ENCODE assay signal across 8 cellular contexts in the genomic region with DNA sequence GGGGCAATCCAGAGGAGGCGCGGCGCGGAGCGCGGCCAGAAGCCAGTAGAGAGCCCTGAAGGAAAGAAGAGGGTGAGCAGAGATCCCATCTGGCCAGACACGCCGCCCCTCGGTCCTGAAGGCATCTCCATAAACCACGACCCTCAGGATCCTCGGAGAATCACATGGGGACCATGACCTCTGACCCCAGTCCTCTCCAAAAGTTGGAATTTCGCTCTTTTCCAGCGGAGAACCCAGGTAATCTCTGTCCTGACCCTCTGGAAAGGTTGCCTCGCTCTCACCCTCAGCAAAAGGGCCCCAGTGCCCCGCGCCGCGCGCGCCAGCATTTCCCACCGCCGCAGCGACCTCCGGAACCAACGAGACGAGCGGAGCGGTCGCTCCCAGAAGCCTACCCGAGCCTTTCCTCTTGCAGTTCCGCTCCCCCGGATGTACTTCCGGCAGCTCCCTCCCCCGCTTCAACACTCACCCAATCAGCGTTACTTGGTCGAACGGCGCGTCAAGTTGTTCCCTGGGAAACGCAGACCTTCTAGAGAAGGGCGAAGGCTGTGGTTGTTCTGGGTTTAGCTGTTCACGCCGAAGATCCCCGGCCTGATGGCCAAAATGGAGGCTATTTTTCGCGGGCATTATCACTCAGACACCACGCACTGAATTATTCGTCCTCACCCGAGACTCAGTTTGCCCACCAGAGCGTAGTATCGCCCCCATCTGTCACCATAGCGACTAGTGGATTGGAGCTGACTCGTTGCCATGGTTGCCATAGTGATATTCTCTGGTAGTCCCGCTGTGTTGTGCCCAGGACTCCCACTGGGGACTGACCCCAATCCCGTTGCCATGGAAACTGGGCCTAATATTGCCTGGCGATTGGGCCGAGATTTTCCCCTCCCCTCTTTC. TPM values are rescaled to one million over a fixed set of nuclear protein-coding genes. Genes with fewer than 3 reads are reported as not detected.
DNase-seq lines count a peak whose midpoint lies in the region; ATAC-seq and TF ChIP-seq lines count a peak whose summit lies in the region.

A gene with protein sequence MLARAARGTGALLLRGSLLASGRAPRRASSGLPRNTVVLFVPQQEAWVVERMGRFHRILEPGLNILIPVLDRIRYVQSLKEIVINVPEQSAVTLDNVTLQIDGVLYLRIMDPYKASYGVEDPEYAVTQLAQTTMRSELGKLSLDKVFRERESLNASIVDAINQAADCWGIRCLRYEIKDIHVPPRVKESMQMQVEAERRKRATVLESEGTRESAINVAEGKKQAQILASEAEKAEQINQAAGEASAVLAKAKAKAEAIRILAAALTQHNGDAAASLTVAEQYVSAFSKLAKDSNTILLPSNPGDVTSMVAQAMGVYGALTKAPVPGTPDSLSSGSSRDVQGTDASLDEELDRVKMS (minus strand): TSS at position 363 of the 891 bp plus-strand sequence. CDS start 37 bp downstream, at position 326.

- H3K36me3 Mint-ChIP-seq in activated CD8-positive, alpha-beta memory T cell treated with anti-CD3 and anti-CD28 coated beads, Interleukin-2, amount 10 ng/mL, durations not matched to agents 7 days and 5 days = peaks cover 33% of the 10 kb centered on the region
- H3K36me3 Mint-ChIP-seq in endodermal cell (ENCODE audit: low read depth) = peaks cover 49% of the 10 kb centered on the region

- no peak within 1 kb of the TSS for H3K4ac ChIP-seq in mesendoderm (ENCODE audit: low read depth, low read length)

- peaks cover 13% of the 10 kb centered on the region for H3K79me2 ChIP-seq in mesendoderm (ENCODE audit: control insufficient read depth, insufficient read depth, low read length)

- H3K4me1 ChIP-seq in NT2/D1 (ENCODE audit: insufficient read depth, insufficient read length) = peaks cover 6% of the 10 kb centered on the region
- peaks cover 6% of the 10 kb centered on the region for H3K4me1 ChIP-seq in endodermal cell (ENCODE audit: control insufficient read depth, insufficient read depth, low read length)
- peaks cover 2% of the 10 kb centered on the region for H3K4me1 ChIP-seq in mesendoderm (ENCODE audit: control insufficient read depth, low read depth, low read length)

- H3K4me3 ChIP-seq in NT2/D1 (ENCODE audit: insufficient read length, low read depth) = peak within 1 kb of the TSS; percentile 79
- peak within 1 kb of the TSS; percentile 90 for H3K4me3 ChIP-seq in endodermal cell (ENCODE audit: low read length)
- peak within 1 kb of the TSS; percentile 70 for H3K4me3 ChIP-seq in mesendoderm (ENCODE audit: low read length)

- peak within 1 kb of the TSS; percentile 41 for H3K18ac ChIP-seq in mesendoderm (ENCODE audit: low read length)

- TF ChIP-seq CTCF in endodermal cell (conservative IDR thresholded peaks at IDR 0.05) = no peak

- no peak within 1 kb of the TSS for H2BK15ac ChIP-seq in mesendoderm (replicated peaks; ENCODE audit: low read depth)

- no peak within 1 kb of the TSS for H2BK120ac ChIP-seq in mesendoderm (ENCODE audit: low read depth, low read length)

- no peaks in the 10 kb centered on the region for H3K9me3 Mint-ChIP-seq in activated CD8-positive, alpha-beta memory T cell treated with anti-CD3 and anti-CD28 coated beads, Interleukin-2, amount 10 ng/mL, durations not matched to agents 7 days and 5 days (ENCODE audit: low read depth)
- no peaks in the 10 kb centered on the region for H3K9me3 Mint-ChIP-seq in endodermal cell

- H4K8ac ChIP-seq in mesendoderm (ENCODE audit: low read depth, low read length) = peak within 1 kb of the TSS; percentile 68

- peak within 1 kb of the TSS; percentile 80 for H3K4me2 ChIP-seq in mesendoderm (ENCODE audit: low read length)

- no peak within 1 kb of the TSS for H4K5ac ChIP-seq in mesendoderm (ENCODE audit: low read length)

- peak within 1 kb of the TSS; percentile 87 for H3K27ac ChIP-seq in endodermal cell (ENCODE audit: low read depth, low read length)
- no peak within 1 kb of the TSS for H3K27ac ChIP-seq in mesendoderm (ENCODE audit: low read depth, low read length)

- peak within 1 kb of the TSS; percentile 91 for H3K4me3 Mint-ChIP-seq in activated CD8-positive, alpha-beta memory T cell treated with anti-CD3 and anti-CD28 coated beads, Interleukin-2, amount 10 ng/mL, durations not matched to agents 7 days and 5 days
- H3K4me3 Mint-ChIP-seq in endodermal cell = peak within 1 kb of the TSS; percentile 97

- no peak within 1 kb of the TSS for H2BK5ac ChIP-seq in mesendoderm (ENCODE audit: low read length)

- H3K27me3 Mint-ChIP-seq in activated CD8-positive, alpha-beta memory T cell treated with anti-CD3 and anti-CD28 coated beads, Interleukin-2, amount 10 ng/mL, durations not matched to agents 7 days and 5 days = no peaks in the 10 kb centered on the region
- H3K27me3 Mint-ChIP-seq in endodermal cell (ENCODE audit: insufficient read depth) = no peaks in the 10 kb centered on the region

- no peak within 1 kb of the TSS for H2AK5ac ChIP-seq in mesendoderm (ENCODE audit: low read length)

- H3K36me3 ChIP-seq in NT2/D1 (ENCODE audit: insufficient read depth, insufficient read length, low read length) = peaks cover 69% of the 10 kb centered on the region
- H3K36me3 ChIP-seq in endodermal cell (ENCODE audit: control insufficient read depth, insufficient read depth, low read length) = peaks cover 60% of the 10 kb centered on the region
- H3K36me3 ChIP-seq in mesendoderm (ENCODE audit: control insufficient read depth, insufficient read depth, low read length) = no peaks in the 10 kb centered on the region

- peaks cover 8% of the 10 kb centered on the region for H3K79me1 ChIP-seq in mesendoderm (ENCODE audit: low read length)

- ATAC-seq in GM21381 (IDR thresholded peaks at IDR 0.05; ENCODE audit: unreplicated experiment) = peak; percentile 94
- peak; percentile 97 for ATAC-seq in activated CD8-positive, alpha-beta memory T cell treated with anti-CD3 and anti-CD28 coated beads, Interleukin-2, amount 10 ng/mL, durations not matched to agents 7 days and 5 days

- peak within 1 kb of the TSS; percentile 75 for H3K56ac ChIP-seq in mesendoderm (ENCODE audit: low read length)

- 0 to 1% methylated on average over 39 to 57 of the region's 57 CpGs for WGBS in endodermal cell (ENCODE audit: insufficient coverage in 1 of 2, insufficient read length in 1 of 2), 2 experiments
- WGBS in mesendoderm (ENCODE audit: extremely low coverage, insufficient coverage, low lambda C conversion rate) = no CpG with 5 or more reads among the region's 57 CpGs

- no peak within 1 kb of the TSS for H3K23ac ChIP-seq in mesendoderm (ENCODE audit: low read length)

- H3K4me1 Mint-ChIP-seq in activated CD8-positive, alpha-beta memory T cell treated with anti-CD3 and anti-CD28 coated beads, Interleukin-2, amount 10 ng/mL, durations not matched to agents 7 days and 5 days = peaks cover 43% of the 10 kb centered on the region
- peaks cover 13% of the 10 kb centered on the region for H3K4me1 Mint-ChIP-seq in endodermal cell

- CTCF ChIA-PET in activated CD8-positive, alpha-beta memory T cell treated with anti-CD3 and anti-CD28 coated beads, Interleukin-2, amount 10 ng/mL, durations not matched to agents 7 days and 5 days (lab: Charles Lee) = interaction anchor here (0.6 to 3.4 kb wide), 10 partner anchors 8 to 508 kb away, joined by 3 to 30 read pairs (median 4); partner anchors contain the start of genes ATOSB and FANCG

- DNase-seq in COR-L47 (lab: John Stamatoyannopoulos, UW) (peak; percentile 97), HUDEP-2 (lab: John Stamatoyannopoulos, UW; ENCODE audit: unreplicated experiment in 76 of 76) (peak in 75 of 76 experiments; percentile 34 to 95 (median 86)), NT2/D1 (ENCODE audit: low read depth, low spot score) (peak; percentile 94), endodermal cell (peak; percentile 97), mesendoderm (peak; percentile 99)
- peak; percentile 96 for DNase-seq in activated CD8-positive, alpha-beta memory T cell treated with anti-CD3 and anti-CD28 coated beads, Interleukin-2, amount 10 ng/mL, durations not matched to agents 7 days and 5 days
- DNase-seq in stimulated activated CD8-positive, alpha-beta memory T cell treated with anti-CD3 and anti-CD28 coated beads, Interleukin-15, amount 100 ng/mL, for 1 hour (ENCODE audit: low read depth) = peak; percentile 86

- peak within 1 kb of the TSS; percentile 95 for H3K27ac Mint-ChIP-seq in activated CD8-positive, alpha-beta memory T cell treated with anti-CD3 and anti-CD28 coated beads, Interleukin-2, amount 10 ng/mL, durations not matched to agents 7 days and 5 days
- peak within 1 kb of the TSS; percentile 99 for H3K27ac Mint-ChIP-seq in endodermal cell

- no peaks in the 10 kb centered on the region for H3K9me3 ChIP-seq in NT2/D1 (ENCODE audit: insufficient read depth, low read length)
- H3K9me3 ChIP-seq in endodermal cell (ENCODE audit: control insufficient read depth, low read length) = no peaks in the 10 kb centered on the region

- H3K9ac ChIP-seq in NT2/D1 (ENCODE audit: insufficient read length, low read depth) (peak within 1 kb of the TSS; percentile 97), endodermal cell (ENCODE audit: extremely low read depth, low read length, poor library complexity, severe bottlenecking) (peak within 1 kb of the TSS; percentile 94), mesendoderm (ENCODE audit: low read length) (peak within 1 kb of the TSS; percentile 64)

- H3K27me3 ChIP-seq in NT2/D1 (ENCODE audit: insufficient read depth, insufficient read length) (no peaks in the 10 kb centered on the region), endodermal cell (ENCODE audit: control insufficient read depth, insufficient read depth, low read length, poor library complexity, severe bottlenecking) (no peaks in the 10 kb centered on the region), mesendoderm (ENCODE audit: insufficient read depth, low read length, poor library complexity) (no peaks in the 10 kb centered on the region)

RNA-seq across cellular contexts. Expression of the gene that starts here (rescaled TPM):
- 100 to 1,000 TPM; 145 to 169 TPM for total RNA-seq in activated CD8-positive, alpha-beta memory T cell treated with anti-CD3 and anti-CD28 coated beads, Interleukin-2, amount 10 ng/mL, durations not matched to agents 7 days and 5 days
- total RNA-seq in endodermal cell = 100 to 1,000 TPM; 158 to 201 TPM
- 126 TPM for polyA plus RNA-seq in endodermal cell (2013, experiment 1 of 2)
- 118 TPM for polyA plus RNA-seq in endodermal cell (2013, experiment 2 of 2)
- polyA plus RNA-seq in mesendoderm (2013, experiment 1 of 2) = 156 TPM
- polyA plus RNA-seq in mesendoderm (2013, experiment 2 of 2) = 157 TPM
